ENCODE assay signal across 10 cellular contexts in genomic region chr10:33143160-33143728, GRCh38.
DNase-seq lines count a peak whose midpoint lies in the region; ATAC-seq and TF ChIP-seq lines count a peak whose summit lies in the region.
"Had no signal": no experiment of that assay in that cellular context is flagged by ENCODE, and none has a peak within 500 bp of the region (broad histone marks: within the 10 kb centered on the region; RNA-seq: fewer than 3 reads in every experiment).

No MANE protein-coding gene starts in this region.

- no peak overlapping the region for H3K4me3 ChIP-seq in ascending aorta
- H3K4me3 ChIP-seq: adrenal gland had no signal

- H3K4me1 ChIP-seq in ascending aorta, result no peaks in the 10 kb centered on the region
- H3K4me1 ChIP-seq: adrenal gland had no signal

- intact Hi-C loops in ascending aorta (cut with DNase I), result no loop called here

- H3K27me3 ChIP-seq in ascending aorta, result no peaks in the 10 kb centered on the region
- H3K27me3 ChIP-seq: adrenal gland had no signal

- H3K27ac ChIP-seq in ascending aorta, result no peak overlapping the region
- H3K27ac ChIP-seq: adrenal gland had no signal

- peak; percentile 33 for DNase-seq in activated CD4-positive, CD25-positive, alpha-beta regulatory T cell treated with anti-CD3 and anti-CD28 coated beads, Interleukin-2, amount 50 U/mL, for 16 hours (ENCODE audit: low read depth, low spot score)
- DNase-seq in activated CD4-positive, CD25-positive, alpha-beta regulatory T cell treated with anti-CD3 and anti-CD28 coated beads, Interleukin-2, amount 50 U/mL, for 72 hours, result no peak
- DNase-seq in activated CD4-positive, alpha-beta T cell treated with anti-CD3 and anti-CD28 coated beads, Interleukin-2, amount 50 U/mL, for 48 hours, result peak; percentile 53 to 65
- DNase-seq in fibroblast of the conjunctiva (ENCODE audit: low read depth) (peak; percentile 46), NCI-H187 treated with DMSO at 0.1 percent for 48 hours (lab: John Stamatoyannopoulos, UW) (no peak), ascending aorta (ENCODE audit: low spot score in 2 of 2) (no peak)
- DNase-seq in stimulated activated naive CD8-positive, alpha-beta T cell treated with anti-CD3 and anti-CD28 coated beads, Interleukin-15, Interleukin-2, amounts not matched to agents 100 U/mL and 50 U/mL, for 24 hours, result peak; percentile 57
- DNase-seq: posterior cingulate gyrus had no signal

- peak; percentile 82 for ATAC-seq in stimulated activated naive CD8-positive, alpha-beta T cell treated with anti-CD3 and anti-CD28 coated beads, Interleukin-15, Interleukin-2, amounts not matched to agents 100 U/mL and 50 U/mL, for 24 hours
- no peak for ATAC-seq in GM21528 (IDR thresholded peaks at IDR 0.05; ENCODE audit: low FRiP score, unreplicated experiment)

- no peaks in the 10 kb centered on the region for H3K36me3 ChIP-seq in ascending aorta
- H3K36me3 ChIP-seq: adrenal gland had no signal

- TF ChIP-seq CTCF in ascending aorta (IDR thresholded peaks at IDR 0.05), result no peak

- H3K9me3 ChIP-seq in ascending aorta, result no peaks in the 10 kb centered on the region
- H3K9me3 ChIP-seq: adrenal gland had no signal

Comparison
In these comparisons a context has a peak if more than half of its experiments do, and no peak if none do; other contexts are left out.
1. DNase-seq: peak in activated CD4-positive, CD25-positive, alpha-beta regulatory T cell treated with anti-CD3 and anti-CD28 coated beads, Interleukin-2, amount 50 U/mL, for 16 hours (single experiment), activated CD4-positive, alpha-beta T cell treated with anti-CD3 and anti-CD28 coated beads, Interleukin-2, amount 50 U/mL, for 48 hours (2 of 2), fibroblast of the conjunctiva (single experiment) and stimulated activated naive CD8-positive, alpha-beta T cell treated with anti-CD3 and anti-CD28 coated beads, Interleukin-15, Interleukin-2, amounts not matched to agents 100 U/mL and 50 U/mL, for 24 hours (single experiment); none in activated CD4-positive, CD25-positive, alpha-beta regulatory T cell treated with anti-CD3 and anti-CD28 coated beads, Interleukin-2, amount 50 U/mL, for 72 hours (single experiment), NCI-H187 treated with DMSO at 0.1 percent for 48 hours (single experiment) and ascending aorta (0 of 2).